9 cellular contexts compared by ENCODE assay signal in the genomic region with DNA sequence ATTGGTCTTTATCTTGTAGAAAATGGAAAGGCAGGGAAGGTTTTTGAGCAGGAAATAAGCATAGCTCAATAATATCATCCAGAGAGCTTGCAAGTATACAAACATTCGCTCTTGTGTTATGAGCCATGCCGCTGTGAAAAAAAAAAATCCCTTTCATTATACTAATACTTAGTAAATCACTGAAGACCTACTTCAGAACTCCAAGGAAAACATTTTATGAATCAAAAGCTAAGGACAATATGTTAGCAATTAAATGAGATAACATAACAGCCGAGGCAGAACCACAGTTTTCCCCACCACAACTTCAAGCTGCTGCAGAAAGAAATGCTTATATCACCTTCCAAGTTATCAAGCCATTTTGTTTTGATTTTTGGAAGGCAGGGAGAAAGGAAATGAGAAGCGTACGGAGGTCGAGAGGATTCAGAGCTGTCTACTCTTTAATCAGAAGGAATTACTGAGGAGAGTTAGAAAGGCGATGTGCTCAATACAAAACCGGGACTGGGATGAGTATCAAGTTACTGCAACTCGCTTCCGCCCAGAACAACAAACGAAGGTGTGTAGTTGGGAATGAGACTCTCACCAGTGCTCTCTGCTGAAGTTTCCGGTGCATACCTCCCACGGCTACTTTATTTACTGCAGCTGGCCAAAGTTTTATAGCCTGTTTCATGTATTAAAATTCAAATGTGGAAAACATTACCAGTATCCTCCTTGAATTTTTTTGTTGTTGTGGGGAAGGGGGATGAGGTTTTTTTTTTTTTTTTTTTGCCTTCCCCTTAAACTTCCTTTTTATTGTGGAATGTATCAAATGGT.
A peak's percentile ranks its signal among the peaks of the same experiment; 100 is the strongest.
DNase-seq lines count a peak whose midpoint lies in the region; ATAC-seq and TF ChIP-seq lines count a peak whose summit lies in the region.
"Had no signal": no experiment of that assay in that cellular context is flagged by ENCODE, and none has a peak within 500 bp of the region (broad histone marks: within the 10 kb centered on the region; RNA-seq: fewer than 3 reads in every experiment).

No MANE protein-coding gene starts in this region.

- TF ChIP-seq CTCF in HEK293 (tag by site-specific recombination; IDR thresholded peaks at IDR 0.05) (no peak), suprapubic skin (IDR thresholded peaks at IDR 0.05) (no peak)

- ATAC-seq in HG03139 (IDR thresholded peaks at IDR 0.05; ENCODE audit: unreplicated experiment) = no peak
- ATAC-seq in GM18511 (IDR thresholded peaks at IDR 0.05; ENCODE audit: unreplicated experiment) = no peak

- H3K9me3 ChIP-seq in HEK293 (ENCODE audit: control insufficient read depth, insufficient read depth, low read depth, low read length) (no peaks in the 10 kb centered on the region), adipocyte (ENCODE audit: control insufficient read depth, low read length) (no peaks in the 10 kb centered on the region), suprapubic skin (no peaks in the 10 kb centered on the region)

- no peak for TF ChIP-seq EP300 in suprapubic skin (IDR thresholded peaks at IDR 0.05)

- H3K4me1 ChIP-seq in HEK293 (ENCODE audit: control insufficient read depth, insufficient read depth, low read length) (peaks cover 9% of the 10 kb centered on the region), adipocyte (ENCODE audit: control insufficient read depth, insufficient read depth, low read length) (peaks cover 33% of the 10 kb centered on the region), suprapubic skin (peaks cover 20% of the 10 kb centered on the region)

- POLR2A ChIA-PET in HEK293 (lab: Yijun Ruan, JAX) = interaction anchor here (0.7 kb wide), 1 partner anchor 1387 kb away, joined by 10 read pairs; a partner anchor contains a TSS

- CTCF ChIA-PET in HEK293 (lab: Yijun Ruan, JAX) = interaction anchor here (0.6 to 3.1 kb wide), 5 partner anchors 13 to 71 kb away, joined by 3 to 16 read pairs (median 4); no protein-coding TSS in a partner anchor

- H3K4me3 ChIP-seq in HEK293 (ENCODE audit: low read depth, low read length) (no peak overlapping the region), adipocyte (ENCODE audit: low read length) (peak overlapping the region; percentile 69), suprapubic skin (no peak overlapping the region)

- peak overlapping the region; percentile 48 for H3K9ac ChIP-seq in adipocyte (ENCODE audit: low read length)

- peak overlapping the region; percentile 18; the same call in 1 of the 2 replicates for H3K27ac ChIP-seq in HEK293 (ENCODE audit: extremely low read depth, low read depth, low read length)
- H3K27ac ChIP-seq in suprapubic skin = peak overlapping the region; percentile 57

- peak; percentile 71 for DNase-seq in adipocyte (ENCODE audit: low read depth)
- DNase-seq in iPS DF 19.7 (ENCODE audit: low read depth, low spot score) = peak; percentile 38
- DNase-seq in suprapubic skin (ENCODE audit: low spot score in 2 of 2) = no peak
- DNase-seq in GOT3 (lab: John Stamatoyannopoulos, UW) = no peak
- DNase-seq: activated effector memory CD4-positive, alpha-beta T cell treated with anti-CD3 and anti-CD28 coated beads, Interleukin-2, amount 50 U/mL, for 16 hours; retina had no signal

- WGBS in suprapubic skin = 58% methylated on average over 13 of the region's 13 CpGs

- H3K36me3 ChIP-seq in HEK293 (ENCODE audit: control insufficient read depth in 2 of 2, insufficient read depth in 1 of 2, low read length in 2 of 2) = peaks cover 6 to 18% of the 10 kb centered on the region in 2 experiments; a peak in 2 of 3 replicates
- H3K36me3 ChIP-seq in adipocyte (ENCODE audit: control insufficient read depth, insufficient read depth, low read length, severe bottlenecking) = peaks cover 37% of the 10 kb centered on the region
- H3K36me3 ChIP-seq in suprapubic skin = peaks cover 29% of the 10 kb centered on the region

- H3K27me3 ChIP-seq in adipocyte (replicated peaks; ENCODE audit: control insufficient read depth, insufficient read depth, low read length) (no peaks in the 10 kb centered on the region), suprapubic skin (no peaks in the 10 kb centered on the region)

- no peak for TF ChIP-seq POLR2A in suprapubic skin (IDR thresholded peaks at IDR 0.05)

TF ChIP-seq in HEK293, 187 proteins besides CTCF, POLR2A, EP300 and RAD21 (continues in another document):
- TF ChIP-seq KLF1 (tag by site-specific recombination; IDR thresholded peaks at IDR 0.05) (peak; percentile 33; the same call in 1 of the 2 replicates), ZNF473 (tag by site-specific recombination; IDR thresholded peaks at IDR 0.05) (no peak), ZNF426 (tag by site-specific recombination; IDR thresholded peaks at IDR 0.05) (no peak), ZBTB17 (tag by site-specific recombination; IDR thresholded peaks at IDR 0.05) (0 out of 2 replicates have a peak, but pooled peaks have one; percentile 18), ZNF416 (tag by site-specific recombination; IDR thresholded peaks at IDR 0.05) (no peak), ZNF843 (tag by site-specific recombination; IDR thresholded peaks at IDR 0.05) (0 out of 2 replicates have a peak, but pooled peaks have one; percentile 10), IKZF3 (tag by site-specific recombination; IDR thresholded peaks at IDR 0.05) (peak; percentile 13; the same call in 1 of the 2 replicates), ZNF664 (tag by site-specific recombination; IDR thresholded peaks at IDR 0.05) (peak; percentile 68), ZNF169 (tag by site-specific recombination; IDR thresholded peaks at IDR 0.05) (no peak), PRDM1 (tag by site-specific recombination; IDR thresholded peaks at IDR 0.05) (peak; percentile 88), GLIS1 (tag by site-specific recombination; IDR thresholded peaks at IDR 0.05) (peak; percentile 82), ZFHX2 (tag by site-specific recombination; conservative IDR thresholded peaks at IDR 0.05) (peak; percentile 17; the same call in 1 of the 2 replicates), ZNF335 (tag by site-specific recombination; conservative IDR thresholded peaks at IDR 0.05) (peak; percentile 63)
- TF ChIP-seq, protein P1, sequence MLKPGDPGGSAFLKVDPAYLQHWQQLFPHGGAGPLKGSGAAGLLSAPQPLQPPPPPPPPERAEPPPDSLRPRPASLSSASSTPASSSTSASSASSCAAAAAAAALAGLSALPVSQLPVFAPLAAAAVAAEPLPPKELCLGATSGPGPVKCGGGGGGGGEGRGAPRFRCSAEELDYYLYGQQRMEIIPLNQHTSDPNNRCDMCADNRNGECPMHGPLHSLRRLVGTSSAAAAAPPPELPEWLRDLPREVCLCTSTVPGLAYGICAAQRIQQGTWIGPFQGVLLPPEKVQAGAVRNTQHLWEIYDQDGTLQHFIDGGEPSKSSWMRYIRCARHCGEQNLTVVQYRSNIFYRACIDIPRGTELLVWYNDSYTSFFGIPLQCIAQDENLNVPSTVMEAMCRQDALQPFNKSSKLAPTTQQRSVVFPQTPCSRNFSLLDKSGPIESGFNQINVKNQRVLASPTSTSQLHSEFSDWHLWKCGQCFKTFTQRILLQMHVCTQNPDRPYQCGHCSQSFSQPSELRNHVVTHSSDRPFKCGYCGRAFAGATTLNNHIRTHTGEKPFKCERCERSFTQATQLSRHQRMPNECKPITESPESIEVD (tag by site-specific recombination; IDR thresholded peaks at IDR 0.05) = 0 out of 2 replicates have a peak, but pooled peaks have one; percentile 7
- TF ChIP-seq, protein P2, sequence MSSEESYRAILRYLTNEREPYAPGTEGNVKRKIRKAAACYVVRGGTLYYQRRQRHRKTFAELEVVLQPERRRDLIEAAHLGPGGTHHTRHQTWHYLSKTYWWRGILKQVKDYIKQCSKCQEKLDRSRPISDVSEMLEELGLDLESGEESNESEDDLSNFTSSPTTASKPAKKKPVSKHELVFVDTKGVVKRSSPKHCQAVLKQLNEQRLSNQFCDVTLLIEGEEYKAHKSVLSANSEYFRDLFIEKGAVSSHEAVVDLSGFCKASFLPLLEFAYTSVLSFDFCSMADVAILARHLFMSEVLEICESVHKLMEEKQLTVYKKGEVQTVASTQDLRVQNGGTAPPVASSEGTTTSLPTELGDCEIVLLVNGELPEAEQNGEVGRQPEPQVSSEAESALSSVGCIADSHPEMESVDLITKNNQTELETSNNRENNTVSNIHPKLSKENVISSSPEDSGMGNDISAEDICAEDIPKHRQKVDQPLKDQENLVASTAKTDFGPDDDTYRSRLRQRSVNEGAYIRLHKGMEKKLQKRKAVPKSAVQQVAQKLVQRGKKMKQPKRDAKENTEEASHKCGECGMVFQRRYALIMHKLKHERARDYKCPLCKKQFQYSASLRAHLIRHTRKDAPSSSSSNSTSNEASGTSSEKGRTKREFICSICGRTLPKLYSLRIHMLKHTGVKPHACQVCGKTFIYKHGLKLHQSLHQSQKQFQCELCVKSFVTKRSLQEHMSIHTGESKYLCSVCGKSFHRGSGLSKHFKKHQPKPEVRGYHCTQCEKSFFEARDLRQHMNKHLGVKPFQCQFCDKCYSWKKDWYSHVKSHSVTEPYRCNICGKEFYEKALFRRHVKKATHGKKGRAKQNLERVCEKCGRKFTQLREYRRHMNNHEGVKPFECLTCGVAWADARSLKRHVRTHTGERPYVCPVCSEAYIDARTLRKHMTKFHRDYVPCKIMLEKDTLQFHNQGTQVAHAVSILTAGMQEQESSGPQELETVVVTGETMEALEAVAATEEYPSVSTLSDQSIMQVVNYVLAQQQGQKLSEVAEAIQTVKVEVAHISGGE (tag by site-specific recombination; conservative IDR thresholded peaks at IDR 0.05; ENCODE audit: low read depth) = peak; percentile 62; the same call in 1 of the 2 replicates
- TF ChIP-seq, protein P3, sequence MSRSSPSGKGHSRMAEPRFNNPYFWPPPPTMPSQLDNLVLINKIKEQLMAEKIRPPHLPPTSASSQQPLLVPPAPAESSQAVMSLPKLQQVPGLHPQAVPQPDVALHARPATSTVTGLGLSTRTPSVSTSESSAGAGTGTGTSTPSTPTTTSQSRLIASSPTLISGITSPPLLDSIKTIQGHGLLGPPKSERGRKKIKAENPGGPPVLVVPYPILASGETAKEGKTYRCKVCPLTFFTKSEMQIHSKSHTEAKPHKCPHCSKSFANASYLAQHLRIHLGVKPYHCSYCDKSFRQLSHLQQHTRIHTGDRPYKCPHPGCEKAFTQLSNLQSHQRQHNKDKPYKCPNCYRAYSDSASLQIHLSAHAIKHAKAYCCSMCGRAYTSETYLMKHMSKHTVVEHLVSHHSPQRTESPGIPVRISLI (tag by site-specific recombination; IDR thresholded peaks at IDR 0.05) = peak; percentile 44; the same call in 1 of the 2 replicates

Comparison
In these comparisons a context has a peak if more than half of its experiments do, and no peak if none do; other contexts are left out.
1. DNase-seq: peak in adipocyte (single experiment) and iPS DF 19.7 (single experiment); none in suprapubic skin (0 of 2) and GOT3 (single experiment).